13 cellular contexts compared by ENCODE assay signal in the genomic region with DNA sequence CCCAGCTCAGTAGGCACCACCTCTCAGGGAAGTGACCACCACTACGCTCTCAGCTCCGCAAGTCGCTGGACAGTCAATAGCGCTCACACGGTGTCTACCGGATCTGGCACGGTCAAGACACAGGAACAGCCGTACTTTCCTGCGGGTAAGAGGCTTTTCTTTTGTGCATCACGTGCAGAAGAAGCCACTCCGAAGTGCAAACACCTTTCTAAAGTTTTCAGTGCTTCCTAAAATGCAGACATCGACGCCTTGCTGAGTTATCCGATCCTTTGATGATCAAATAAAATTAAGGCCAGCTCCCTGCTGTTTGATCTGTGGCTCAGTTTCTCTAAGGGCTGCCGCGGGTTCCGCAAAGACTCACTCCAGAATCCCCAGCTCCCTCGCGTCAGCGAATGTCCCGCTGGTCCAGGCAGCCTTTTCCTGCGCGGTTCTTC.
DNase-seq lines count a peak whose midpoint lies in the region; ATAC-seq and TF ChIP-seq lines count a peak whose summit lies in the region.
"Had no signal": no experiment of that assay in that cellular context is flagged by ENCODE, and none has a peak within 500 bp of the region (broad histone marks: within the 10 kb centered on the region; RNA-seq: fewer than 3 reads in every experiment).

No MANE protein-coding gene starts in this region.

- H3K27ac Mint-ChIP-seq in activated CD4-positive, alpha-beta T cell treated with anti-CD3 and anti-CD28 coated beads for 36 hours, result no peak overlapping the region
- H3K27ac Mint-ChIP-seq in activated CD4-positive, alpha-beta T cell treated with anti-CD3 and anti-CD28 coated beads, Interleukin-2, amount 10 ng/mL, durations not matched to agents 7 days and 5 days, result no peak overlapping the region
- no peak overlapping the region for H3K27ac Mint-ChIP-seq in activated naive CD8-positive, alpha-beta T cell treated with anti-CD3 and anti-CD28 coated beads, Interleukin-2, amount 10 ng/mL, durations not matched to agents 7 days and 5 days

- H3K4me1 ChIP-seq in iPS-20b (ENCODE audit: insufficient read depth, low read length), result peaks cover 3% of the 10 kb centered on the region
- peaks cover 0 to 20% (median 17%) of the 10 kb centered on the region in 4 donors for H3K4me1 ChIP-seq in sigmoid colon
- H3K4me1 ChIP-seq: A549 had no signal

- peaks cover 34% of the 10 kb centered on the region for H3K4me1 Mint-ChIP-seq in activated CD4-positive, alpha-beta T cell treated with anti-CD3 and anti-CD28 coated beads for 36 hours
- peaks cover 31% of the 10 kb centered on the region for H3K4me1 Mint-ChIP-seq in activated CD4-positive, alpha-beta T cell treated with anti-CD3 and anti-CD28 coated beads, Interleukin-2, amount 10 ng/mL, durations not matched to agents 7 days and 5 days
- peaks cover 27% of the 10 kb centered on the region for H3K4me1 Mint-ChIP-seq in activated naive CD8-positive, alpha-beta T cell treated with anti-CD3 and anti-CD28 coated beads, Interleukin-2, amount 10 ng/mL, durations not matched to agents 7 days and 5 days

- H3K9ac ChIP-seq in iPS-20b (ENCODE audit: low read depth, low read length), result no peak overlapping the region

- no peak for DNase-seq in activated CD4-positive, alpha-beta T cell treated with anti-CD3 and anti-CD28 coated beads for 36 hours
- no peak for DNase-seq in activated CD4-positive, alpha-beta T cell treated with anti-CD3 and anti-CD28 coated beads, Interleukin-2, amount 10 ng/mL, durations not matched to agents 7 days and 5 days
- DNase-seq in activated naive CD8-positive, alpha-beta T cell treated with anti-CD3 and anti-CD28 coated beads, Interleukin-2, amount 10 ng/mL, durations not matched to agents 7 days and 5 days, result no peak
- DNase-seq in sigmoid colon, result no peak
- no peak for DNase-seq in NCI-H1105 (lab: John Stamatoyannopoulos, UW)
- no peak for DNase-seq in inferior parietal cortex (ENCODE audit: extremely low spot score)
- DNase-seq: COR-L47, foreskin melanocyte, NCI-H2171 had no signal

- H3K9me3 Mint-ChIP-seq in activated CD4-positive, alpha-beta T cell treated with anti-CD3 and anti-CD28 coated beads for 36 hours (ENCODE audit: low read depth), result no peaks in the 10 kb centered on the region
- no peaks in the 10 kb centered on the region for H3K9me3 Mint-ChIP-seq in activated CD4-positive, alpha-beta T cell treated with anti-CD3 and anti-CD28 coated beads, Interleukin-2, amount 10 ng/mL, durations not matched to agents 7 days and 5 days
- no peaks in the 10 kb centered on the region for H3K9me3 Mint-ChIP-seq in activated naive CD8-positive, alpha-beta T cell treated with anti-CD3 and anti-CD28 coated beads, Interleukin-2, amount 10 ng/mL, durations not matched to agents 7 days and 5 days

- no peak for ATAC-seq in activated CD4-positive, alpha-beta T cell treated with anti-CD3 and anti-CD28 coated beads for 36 hours
- ATAC-seq in activated naive CD8-positive, alpha-beta T cell treated with anti-CD3 and anti-CD28 coated beads, Interleukin-2, amount 10 ng/mL, durations not matched to agents 7 days and 5 days (ENCODE audit: low read depth), result no peak
- ATAC-seq in GM21360 (IDR thresholded peaks at IDR 0.05; ENCODE audit: unreplicated experiment), result no peak
- ATAC-seq: A549 had no signal

- POLR2A ChIA-PET in activated CD4-positive, alpha-beta T cell treated with anti-CD3 and anti-CD28 coated beads for 36 hours (lab: Charles Lee), result no interaction called here
- POLR2A ChIA-PET in activated CD4-positive, alpha-beta T cell treated with anti-CD3 and anti-CD28 coated beads, Interleukin-2, amount 10 ng/mL, durations not matched to agents 7 days and 5 days (lab: Charles Lee), result no interaction called here
- POLR2A ChIA-PET in activated naive CD8-positive, alpha-beta T cell treated with anti-CD3 and anti-CD28 coated beads, Interleukin-2, amount 10 ng/mL, durations not matched to agents 7 days and 5 days (lab: Charles Lee), result no interaction called here

- H3K36me3 ChIP-seq in iPS-20b (ENCODE audit: insufficient read depth, low read depth, low read length) (no peaks in the 10 kb centered on the region), sigmoid colon (no peaks in the 10 kb centered on the region)

- intact Hi-C loops in activated CD4-positive, alpha-beta T cell treated with anti-CD3 and anti-CD28 coated beads for 36 hours (cut with DNase I, micrococcal nuclease), result loop anchor here (5.0 to 10.0 kb wide), 2 partner anchors 313 to 689 kb away; a partner anchor contains a TSS
- intact Hi-C loops in sigmoid colon (cut with DNase I), result loop anchor here (5.0 kb wide), 1 partner anchor 689 kb away; no protein-coding TSS in a partner anchor

- H3K27me3 Mint-ChIP-seq in activated CD4-positive, alpha-beta T cell treated with anti-CD3 and anti-CD28 coated beads for 36 hours, result peaks cover 67% of the 10 kb centered on the region
- peaks cover 75% of the 10 kb centered on the region for H3K27me3 Mint-ChIP-seq in activated CD4-positive, alpha-beta T cell treated with anti-CD3 and anti-CD28 coated beads, Interleukin-2, amount 10 ng/mL, durations not matched to agents 7 days and 5 days
- peaks cover 86% of the 10 kb centered on the region for H3K27me3 Mint-ChIP-seq in activated naive CD8-positive, alpha-beta T cell treated with anti-CD3 and anti-CD28 coated beads, Interleukin-2, amount 10 ng/mL, durations not matched to agents 7 days and 5 days

- no peaks in the 10 kb centered on the region for H3K36me3 Mint-ChIP-seq in activated CD4-positive, alpha-beta T cell treated with anti-CD3 and anti-CD28 coated beads for 36 hours (ENCODE audit: low read depth)
- H3K36me3 Mint-ChIP-seq in activated CD4-positive, alpha-beta T cell treated with anti-CD3 and anti-CD28 coated beads, Interleukin-2, amount 10 ng/mL, durations not matched to agents 7 days and 5 days (ENCODE audit: low read depth), result no peaks in the 10 kb centered on the region
- no peaks in the 10 kb centered on the region for H3K36me3 Mint-ChIP-seq in activated naive CD8-positive, alpha-beta T cell treated with anti-CD3 and anti-CD28 coated beads, Interleukin-2, amount 10 ng/mL, durations not matched to agents 7 days and 5 days

- H3K9me3 ChIP-seq in iPS-20b (ENCODE audit: insufficient read depth, low read depth, low read length) (no peaks in the 10 kb centered on the region), sigmoid colon (no peaks in the 10 kb centered on the region)
- H3K9me3 ChIP-seq: A549 had no signal

- 17% methylated on average over 23 of the region's 23 CpGs for WGBS in sigmoid colon, 2 donors

- CTCF ChIA-PET in activated CD4-positive, alpha-beta T cell treated with anti-CD3 and anti-CD28 coated beads for 36 hours (lab: Charles Lee), result interaction anchor here (1.1 kb wide), 1 partner anchor 8 kb away, joined by 4 read pairs; no protein-coding TSS in a partner anchor
- CTCF ChIA-PET in activated CD4-positive, alpha-beta T cell treated with anti-CD3 and anti-CD28 coated beads, Interleukin-2, amount 10 ng/mL, durations not matched to agents 7 days and 5 days (lab: Charles Lee), result interaction anchor here (0.8 to 1.1 kb wide), 2 partner anchors 8 to 45 kb away, joined by 3 read pairs; no protein-coding TSS in a partner anchor

- no peak for TF ChIP-seq CTCF in sigmoid colon (IDR thresholded peaks at IDR 0.05)

- peaks cover 97% of the 10 kb centered on the region for H3K27me3 ChIP-seq in iPS-20b (ENCODE audit: insufficient read depth, low read length)
- no peaks in the 10 kb centered on the region for H3K27me3 ChIP-seq in sigmoid colon

- peak overlapping the region; percentile 5 for H3K4me3 Mint-ChIP-seq in activated CD4-positive, alpha-beta T cell treated with anti-CD3 and anti-CD28 coated beads for 36 hours
- H3K4me3 Mint-ChIP-seq in activated CD4-positive, alpha-beta T cell treated with anti-CD3 and anti-CD28 coated beads, Interleukin-2, amount 10 ng/mL, durations not matched to agents 7 days and 5 days, result no peak overlapping the region
- H3K4me3 Mint-ChIP-seq in activated naive CD8-positive, alpha-beta T cell treated with anti-CD3 and anti-CD28 coated beads, Interleukin-2, amount 10 ng/mL, durations not matched to agents 7 days and 5 days, result peak overlapping the region; percentile 43

- H3K4me3 ChIP-seq in iPS-20b (ENCODE audit: low read length), result 0 out of 2 replicates have a peak overlapping the region, but pooled peaks have one; percentile 35
- H3K4me3 ChIP-seq in sigmoid colon, result peak overlapping the region in 3 of 4 donors; percentile 22 to 54 (median 51)
- H3K4me3 ChIP-seq: A549 had no signal

- no peak for TF ChIP-seq EP300 in sigmoid colon (IDR thresholded peaks at IDR 0.05)

- no peak for TF ChIP-seq POLR2A in sigmoid colon (IDR thresholded peaks at IDR 0.05)

- no peak overlapping the region for H3K27ac ChIP-seq in iPS-20b (ENCODE audit: low read length)
- H3K27ac ChIP-seq in sigmoid colon, result peak overlapping the region in 3 of 4 donors; percentile 70 to 85 (median 77)
- H3K27ac ChIP-seq: A549, VCaP had no signal
